In the genomic region with DNA sequence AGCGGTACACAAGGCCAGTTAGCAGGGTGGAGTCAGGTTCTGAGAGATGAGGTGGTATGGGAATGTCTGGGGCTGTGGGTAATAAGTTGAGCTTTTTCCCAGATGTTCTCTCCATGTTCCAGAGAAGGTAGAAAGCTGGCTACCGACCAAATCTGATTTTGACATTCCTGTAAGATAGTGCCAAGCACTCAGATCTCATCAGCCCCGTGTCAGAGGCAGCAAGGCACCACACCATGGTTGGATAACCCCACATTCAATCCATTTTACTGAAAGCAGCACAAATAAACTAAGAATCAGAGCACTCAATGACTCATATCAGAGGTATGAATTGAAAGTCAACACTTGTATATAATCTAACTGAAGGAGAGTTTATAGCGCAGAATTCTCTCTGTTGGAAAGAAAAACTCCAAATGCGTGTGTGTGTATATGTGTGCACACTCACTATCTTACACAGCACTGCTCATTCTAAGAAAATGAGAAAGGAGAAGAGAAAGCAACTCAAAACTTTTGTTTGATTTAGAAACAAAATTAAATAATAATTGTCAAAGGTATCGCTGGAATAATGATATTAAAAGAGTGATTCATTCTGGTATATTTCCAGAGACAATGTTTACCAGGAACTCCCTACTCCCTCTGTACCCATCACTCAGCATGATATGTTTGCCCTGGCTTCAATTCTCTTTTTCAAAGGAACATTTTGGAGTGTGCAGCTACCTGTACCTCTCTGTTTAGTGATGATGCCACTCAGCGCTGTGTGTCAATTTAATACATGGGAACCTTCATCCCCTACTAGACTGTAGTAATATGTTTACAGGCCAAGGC, we compare ENCODE assay signal across 14 cellular contexts.
DNase-seq lines count a peak whose midpoint lies in the region; ATAC-seq and TF ChIP-seq lines count a peak whose summit lies in the region.
"Had no signal": no experiment of that assay in that cellular context is flagged by ENCODE, and none has a peak within 500 bp of the region (broad histone marks: within the 10 kb centered on the region; RNA-seq: fewer than 3 reads in every experiment).

No MANE protein-coding gene starts in this region.

- H3K27me3 ChIP-seq in PC-3 (ENCODE audit: low read length) (no peaks in the 10 kb centered on the region), endodermal cell (ENCODE audit: control insufficient read depth, insufficient read depth, low read length, poor library complexity, severe bottlenecking) (no peaks in the 10 kb centered on the region), right cardiac atrium (ENCODE audit: control insufficient read depth, insufficient read depth) (no peaks in the 10 kb centered on the region)

- H3K79me2 ChIP-seq in PC-3 (ENCODE audit: low read length) = no peaks in the 10 kb centered on the region

- peaks cover 8% of the 10 kb centered on the region for H3K4me1 Mint-ChIP-seq in endodermal cell
- H3K4me1 Mint-ChIP-seq in CD14-positive monocyte = peaks cover 97% of the 10 kb centered on the region

- TF ChIP-seq CTCF in PC-3 (conservative IDR thresholded peaks at IDR 0.05; ENCODE audit: low read depth, low read length) (no peak), endodermal cell (conservative IDR thresholded peaks at IDR 0.05) (no peak), CD14-positive monocyte (IDR thresholded peaks at IDR 0.05) (no peak)

- peaks cover 13% of the 10 kb centered on the region for H3F3A ChIP-seq in PC-3 (ENCODE audit: low read length, unreplicated experiment)

- no peak overlapping the region for H3K27ac Mint-ChIP-seq in endodermal cell
- H3K27ac Mint-ChIP-seq in CD14-positive monocyte = peak overlapping the region in 2 of 7 donors; percentile 30
- H3K27ac Mint-ChIP-seq: activated B cell treated with CpG ODN at 0.5 μM for 24 hours; activated naive CD8-positive, alpha-beta T cell treated with anti-CD3 and anti-CD28 coated beads for 36 hours had no signal

- H3K4me3 ChIP-seq in PC-3 (ENCODE audit: low read length) (peak overlapping the region; percentile 40; the same call in 1 of the 2 replicates), endodermal cell (ENCODE audit: low read length) (no peak overlapping the region), right cardiac atrium (ENCODE audit: low read length) (no peak overlapping the region)

- peak overlapping the region; percentile 75 for H3K4me2 ChIP-seq in PC-3 (ENCODE audit: low read length)

- CTCF ChIA-PET in PC-3 (lab: Charles Lee) = interaction anchor here (1.0 kb wide), 1 partner anchor 386 kb away, joined by 4 read pairs; no protein-coding TSS in a partner anchor

- ATAC-seq in PC-3 = peak; percentile 78
- ATAC-seq in right cardiac atrium = no peak

- no TSS peak for BruUV-seq in PC-3 (replicated peaks; lab: Mats Ljungman, UMichigan)

- H3K4me3 Mint-ChIP-seq in endodermal cell = no peak overlapping the region
- no peak overlapping the region for H3K4me3 Mint-ChIP-seq in CD14-positive monocyte
- H3K4me3 Mint-ChIP-seq: activated B cell treated with CpG ODN at 0.5 μM for 24 hours; activated naive CD8-positive, alpha-beta T cell treated with anti-CD3 and anti-CD28 coated beads for 36 hours had no signal

- POLR2A ChIA-PET in PC-3 (lab: Charles Lee; ENCODE audit: unreplicated experiment) = no interaction called here

- H3K36me3 ChIP-seq in PC-3 (ENCODE audit: low read depth, low read length) (no peaks in the 10 kb centered on the region), endodermal cell (ENCODE audit: control insufficient read depth, insufficient read depth, low read length) (no peaks in the 10 kb centered on the region)

- H3K9me3 ChIP-seq in PC-3 (ENCODE audit: low read length) (no peaks in the 10 kb centered on the region), endodermal cell (ENCODE audit: control insufficient read depth, low read length) (no peaks in the 10 kb centered on the region), right cardiac atrium (ENCODE audit: control insufficient read depth, low read length) (no peaks in the 10 kb centered on the region)

- DNase-seq in NCI-H2196 (lab: John Stamatoyannopoulos, UW; ENCODE audit: unreplicated experiment) = peak; percentile 33
- DNase-seq in NCI-H2196 treated with DMSO at 0.1 percent for 48 hours (lab: John Stamatoyannopoulos, UW; ENCODE audit: unreplicated experiment) = no peak
- DNase-seq in PC-3 = peak; percentile 93
- DNase-seq in endodermal cell = peak; percentile 24
- DNase-seq in stimulated activated CD8-positive, alpha-beta memory T cell treated with anti-CD3 and anti-CD28 coated beads, Interleukin-4, amount 100 ng/mL, for 48 hours = peak; percentile 28
- no peak for DNase-seq in NOMO-1 treated with DMSO at 0.1 percent for 48 hours (lab: John Stamatoyannopoulos, UW; ENCODE audit: unreplicated experiment)
- no peak for DNase-seq in right cardiac atrium
- no peak for DNase-seq in CD14-positive monocyte (ENCODE audit: low spot score)
- DNase-seq: 8988T; activated B cell treated with CpG ODN at 0.5 μM for 24 hours; activated naive CD8-positive, alpha-beta T cell treated with anti-CD3 and anti-CD28 coated beads for 36 hours; left cardiac atrium; NCI-H2029 treated with DMSO at 0.1 percent for 48 hours; posterior cingulate gyrus had no signal

- no peaks in the 10 kb centered on the region for H3K9me2 ChIP-seq in PC-3 (replicated peaks; ENCODE audit: low read length)

- H3K9ac ChIP-seq in PC-3 (ENCODE audit: low read length) (peak overlapping the region; percentile 54), endodermal cell (ENCODE audit: extremely low read depth, low read length, poor library complexity, severe bottlenecking) (no peak overlapping the region)

- H3K27ac ChIP-seq in PC-3 (ENCODE audit: low read length) = peak overlapping the region; percentile 94
- H3K27ac ChIP-seq in endodermal cell (ENCODE audit: low read depth, low read length) = no peak overlapping the region
- H3K27ac ChIP-seq in right cardiac atrium (ENCODE audit: low read length) = no peak overlapping the region

- H3K36me3 Mint-ChIP-seq in endodermal cell (ENCODE audit: low read depth) (no peaks in the 10 kb centered on the region), CD14-positive monocyte (peaks cover 8 to 9% of the 10 kb centered on the region in 2 donors)

- no peaks in the 10 kb centered on the region for H3K27me3 Mint-ChIP-seq in endodermal cell (ENCODE audit: insufficient read depth)
- peaks cover 1 to 6% (median 3%) of the 10 kb centered on the region in 3 donors for H3K27me3 Mint-ChIP-seq in CD14-positive monocyte (ENCODE audit: low read depth in 3 of 3)

- WGBS in endodermal cell (ENCODE audit: insufficient coverage in 1 of 2, insufficient read length in 1 of 2), 2 experiments = 88 to 95% methylated on average over 2 to 6 of the region's 7 CpGs
- 73% methylated on average over 7 of the region's 7 CpGs for whole genome bisulfite sequencing in right cardiac atrium

- H3K9me3 Mint-ChIP-seq in endodermal cell (no peaks in the 10 kb centered on the region), CD14-positive monocyte (peaks cover 0 to 4% (median 1%) of the 10 kb centered on the region in 7 donors)

- peak overlapping the region; percentile 29; the same call in 1 of the 2 replicates for H2AFZ ChIP-seq in PC-3 (ENCODE audit: low read length)

- H3K4me1 ChIP-seq in PC-3 (ENCODE audit: insufficient read depth, low read length) (peaks cover 43% of the 10 kb centered on the region), endodermal cell (ENCODE audit: control insufficient read depth, insufficient read depth, low read length) (no peaks in the 10 kb centered on the region), right cardiac atrium (ENCODE audit: control insufficient read depth, insufficient read depth, low read length) (no peaks in the 10 kb centered on the region)

- intact Hi-C loops in PC-3 (cut with micrococcal nuclease) = loop anchor here (1.0 to 10.0 kb wide), 6 partner anchors 109 to 581 kb away; no protein-coding TSS in a partner anchor
- intact Hi-C loops in right cardiac atrium (cut with DNase I) = no loop called here
- intact Hi-C loops in CD14-positive monocyte (cut with micrococcal nuclease) = loop anchor here (5.0 to 10.0 kb wide), 6 partner anchors 64 to 378 kb away; partner anchors contain the start of gene ID2 (in 1 of the 2)

- H4K20me1 ChIP-seq in PC-3 (ENCODE audit: low read length) = no peaks in the 10 kb centered on the region

Comparison
In these comparisons a context has a peak if more than half of its experiments do, and no peak if none do; other contexts are left out.
1. DNase-seq: peak in NCI-H2196 (single experiment), PC-3 (single experiment), endodermal cell (single experiment) and stimulated activated CD8-positive, alpha-beta memory T cell treated with anti-CD3 and anti-CD28 coated beads, Interleukin-4, amount 100 ng/mL, for 48 hours (single experiment); none in NCI-H2196 treated with DMSO at 0.1 percent for 48 hours (single experiment), NOMO-1 treated with DMSO at 0.1 percent for 48 hours (single experiment), right cardiac atrium (0 of 3) and CD14-positive monocyte (single experiment).
2. intact Hi-C loops: an anchor here in PC-3 (1.0 to 10.0 kb wide) and CD14-positive monocyte (5.0 to 10.0 kb wide); none called in right cardiac atrium.